In genomic region chr2:47173986-47174730, GRCh38 we compare ENCODE assay signal across 8 cellular contexts. TPM values are rescaled to one million over a fixed set of nuclear protein-coding genes. Genes with fewer than 3 reads are reported as not detected.
DNase-seq lines count a peak whose midpoint lies in the region; ATAC-seq and TF ChIP-seq lines count a peak whose summit lies in the region.

No MANE protein-coding gene starts in this region.

- no peak for TF ChIP-seq CTCF in esophagus squamous epithelium (IDR thresholded peaks at IDR 0.05)

- H3K36me3 ChIP-seq in SJCRH30 (peaks cover 45% of the 10 kb centered on the region), esophagus squamous epithelium (peaks cover 0 to 15% (median 0%) of the 10 kb centered on the region in 3 donors)

- no peak for TF ChIP-seq POLR2A in esophagus squamous epithelium (IDR thresholded peaks at IDR 0.05)

- H3K9me3 ChIP-seq in SJCRH30 (replicated peaks) (no peaks in the 10 kb centered on the region), esophagus squamous epithelium (no peaks in the 10 kb centered on the region)

- intact Hi-C loops in esophagus squamous epithelium (cut with DNase I): no loop called here

- peaks cover 30% of the 10 kb centered on the region for H3K4me1 ChIP-seq in SJCRH30
- H3K4me1 ChIP-seq in esophagus squamous epithelium: peaks cover 19 to 63% (median 45%) of the 10 kb centered on the region in 3 donors

- DNase-seq in SJCRH30 (peak in 1 of 2 experiments; percentile 43), esophagus squamous epithelium (lab: John Stamatoyannopoulos, UW) (no peak), retina (peak; percentile 56), NCI-H1105 (lab: John Stamatoyannopoulos, UW) (no peak), NCI-H2029 treated with DMSO at 0.1 percent for 48 hours (lab: John Stamatoyannopoulos, UW) (no peak), DMS153 treated with DMSO at 0.1 percent for 48 hours (lab: John Stamatoyannopoulos, UW; ENCODE audit: unreplicated experiment) (no peak)

- H3K4me3 ChIP-seq in GM08714 (ENCODE audit: low read length) (peak overlapping the region; percentile 91), SJCRH30 (peak overlapping the region; percentile 96), esophagus squamous epithelium (peak overlapping the region; percentile 70 to 98 (median 88))

- WGBS in esophagus squamous epithelium, 2 donors: 10 to 19% methylated on average over 9 of the region's 9 CpGs

- no peak overlapping the region for H3K27ac ChIP-seq in SJCRH30
- H3K27ac ChIP-seq in esophagus squamous epithelium: peak overlapping the region; percentile 42 to 100 (median 98)

- no peaks in the 10 kb centered on the region for H3K27me3 ChIP-seq in SJCRH30
- no peaks in the 10 kb centered on the region for H3K27me3 ChIP-seq in esophagus squamous epithelium

- no peak for ATAC-seq in HG03460 (IDR thresholded peaks at IDR 0.05; ENCODE audit: unreplicated experiment)

RNA-seq across cellular contexts. Expression of gene CALM2, which starts 2.2 kb away (rescaled TPM):
- total RNA-seq in SJCRH30 (2014; rRNA removed; shearing (Covaris generic)): 629 and 678 TPM in 2 replicates
- total RNA-seq in esophagus squamous epithelium: 100 to 1,000 TPM; 143 to 454 (median 312) TPM

RNA-seq across cellular contexts. Expression of gene STPG4, which starts 19.1 kb away (rescaled TPM):
- total RNA-seq in SJCRH30 (2014; rRNA removed; shearing (Covaris generic)): 0.14 and 0.33 TPM in 2 replicates
- not detected for total RNA-seq in esophagus squamous epithelium
